18 cellular contexts compared by ENCODE assay signal in the genomic region with DNA sequence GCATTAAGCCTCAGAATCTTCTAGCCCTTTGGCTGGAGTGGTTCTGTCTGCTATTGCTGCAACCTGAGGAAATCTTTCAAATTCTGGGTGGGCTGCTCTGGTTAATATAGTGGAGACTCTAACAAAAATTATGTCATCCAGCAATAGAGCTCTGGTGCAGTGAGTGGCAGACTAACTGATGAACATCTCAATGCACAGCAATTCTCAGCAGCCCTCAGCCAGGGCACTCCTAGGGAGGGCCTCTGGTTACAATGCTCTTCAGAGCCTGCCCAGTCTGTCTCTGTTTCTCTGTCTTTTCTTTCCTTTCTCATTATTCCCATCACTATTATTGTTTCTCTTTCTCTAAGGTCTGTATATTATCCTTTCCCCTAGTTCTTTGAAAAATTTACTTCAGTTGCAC.
A peak's percentile ranks its signal among the peaks of the same experiment; 100 is the strongest.
DNase-seq lines count a peak whose midpoint lies in the region; ATAC-seq and TF ChIP-seq lines count a peak whose summit lies in the region.
"Had no signal": no experiment of that assay in that cellular context is flagged by ENCODE, and none has a peak within 500 bp of the region (broad histone marks: within the 10 kb centered on the region; RNA-seq: fewer than 3 reads in every experiment).

No MANE protein-coding gene starts in this region.

- H3K4me1 ChIP-seq in BLaER1 treated with 17β-estradiol and CSF1 and Interleukin-3, amounts not matched to agents 10 nM and 100 nM = peaks cover 7 to 88% (median 65%) of the 10 kb centered on the region in 10 experiments
- peaks cover 98% of the 10 kb centered on the region for H3K4me1 ChIP-seq in OCI-LY7 (ENCODE audit: insufficient read depth, low read length, poor library complexity, severe bottlenecking)
- peaks cover 2 to 35% (median 12%) of the 10 kb centered on the region in 6 donors for H3K4me1 ChIP-seq in spleen
- H3K4me1 ChIP-seq: A549 had no signal

- no peaks in the 10 kb centered on the region for H3K9me2 ChIP-seq in OCI-LY7 (ENCODE audit: insufficient read depth, low read length)

- peaks cover 0 to 18% (median 15%) of the 10 kb centered on the region in 11 experiments; a peak in 11 of 22 replicates for H3K9me3 ChIP-seq in BLaER1 treated with 17β-estradiol and CSF1 and Interleukin-3, amounts not matched to agents 10 nM and 100 nM (replicated peaks in 1 of 11)
- H3K9me3 ChIP-seq in OCI-LY7 (ENCODE audit: low read length) (no peaks in the 10 kb centered on the region), spleen (peaks cover 0 to 9% (median 0%) of the 10 kb centered on the region in 8 donors)
- H3K9me3 ChIP-seq: A549 had no signal

- H3K27me3 ChIP-seq in BLaER1 treated with 17β-estradiol and CSF1 and Interleukin-3, amounts not matched to agents 10 nM and 100 nM = no peaks in the 10 kb centered on the region
- no peaks in the 10 kb centered on the region for H3K27me3 ChIP-seq in spleen (replicated peaks in 1 of 7)

- peak overlapping the region in 6 of 11 experiments; percentile 0 to 38 (median 32); a peak in 8 of 22 replicates for H3K4me2 ChIP-seq in BLaER1 treated with 17β-estradiol and CSF1 and Interleukin-3, amounts not matched to agents 10 nM and 100 nM
- peak overlapping the region; percentile 74 for H3K4me2 ChIP-seq in OCI-LY7 (ENCODE audit: low read length)
- H3K4me2 ChIP-seq: A549 had no signal

- no peak overlapping the region for H2AFZ ChIP-seq in OCI-LY7 (ENCODE audit: low read length)

- POLR2A ChIA-PET in OCI-LY7 (lab: Charles Lee) = interaction anchor here (1.9 to 27.8 kb wide), 5 partner anchors 2 to 310 kb away, joined by 5 to 2147 read pairs (median 517); no protein-coding TSS in a partner anchor

- TF ChIP-seq CTCF in OCI-LY7 (conservative IDR thresholded peaks at IDR 0.05; ENCODE audit: low read length) = no peak
- TF ChIP-seq CTCF in spleen (IDR thresholded peaks at IDR 0.05 in 8 of 11, conservative IDR thresholded peaks at IDR 0.05 in 3 of 11) = no peak

- no TSS peak for BruUV-seq in OCI-LY7 (replicated peaks; lab: Mats Ljungman, UMichigan)

- intact Hi-C loops in OCI-LY7 (cut with micrococcal nuclease; ENCODE audit: unreplicated experiment) = no loop called here
- intact Hi-C loops in spleen (cut with DNase I; ENCODE audit: low total_unique reads) = no loop called here

- no peak overlapping the region for H3K27ac ChIP-seq in BLaER1 treated with 17β-estradiol and CSF1 and Interleukin-3, amounts not matched to agents 10 nM and 100 nM
- peak overlapping the region; percentile 100 for H3K27ac ChIP-seq in OCI-LY7 (ENCODE audit: low read depth, low read length, poor library complexity, severe bottlenecking)
- H3K27ac ChIP-seq in spleen = peak overlapping the region in 6 of 8 donors; percentile 45 to 86 (median 68)
- H3K27ac ChIP-seq: A549, C4-2B had no signal

- no peak overlapping the region for H3K4me3 ChIP-seq in BLaER1 treated with 17β-estradiol and CSF1 and Interleukin-3, amounts not matched to agents 10 nM and 100 nM
- H3K4me3 ChIP-seq in OCI-LY7 (ENCODE audit: low read depth, low read length, poor library complexity, severe bottlenecking) = peak overlapping the region; percentile 10
- no peak overlapping the region for H3K4me3 ChIP-seq in spleen
- H3K4me3 ChIP-seq: A549 had no signal

- no peaks in the 10 kb centered on the region for H4K20me1 ChIP-seq in BLaER1 treated with 17β-estradiol and CSF1 and Interleukin-3, amounts not matched to agents 10 nM and 100 nM
- H4K20me1 ChIP-seq in OCI-LY7 (ENCODE audit: insufficient read depth, low read length) = no peaks in the 10 kb centered on the region

- no peak overlapping the region for H3K9ac ChIP-seq in BLaER1 treated with 17β-estradiol and CSF1 and Interleukin-3, amounts not matched to agents 10 nM and 100 nM

- TF ChIP-seq POLR2A in GM19099 (IDR thresholded peaks at IDR 0.05; ENCODE audit: extremely low read depth, insufficient read length, low read depth) (peak; percentile 23), spleen (IDR thresholded peaks at IDR 0.05) (no peak)

- no peaks in the 10 kb centered on the region for H3K36me3 ChIP-seq in BLaER1 treated with 17β-estradiol and CSF1 and Interleukin-3, amounts not matched to agents 10 nM and 100 nM
- H3K36me3 ChIP-seq in OCI-LY7 (ENCODE audit: insufficient read depth, low read length) = peaks cover 4% of the 10 kb centered on the region; the same call in 1 of the 2 replicates
- no peaks in the 10 kb centered on the region for H3K36me3 ChIP-seq in spleen

- CTCF ChIA-PET in OCI-LY7 (lab: Charles Lee; ENCODE audit: unreplicated experiment) = no interaction called here

- DNase-seq in OCI-LY7 (ENCODE audit: low spot score) (peak; percentile 71), spleen (no peak), HUDEP-2 (lab: John Stamatoyannopoulos, UW; ENCODE audit: unreplicated experiment in 76 of 76) (no peak), AG08395 (ENCODE audit: low spot score) (no peak)
- DNase-seq: DMS79 treated with DMSO at 0.1 percent for 48 hours, H7, HFFc6, NCI-H1417 treated with DMSO at 0.1 percent for 48 hours, NCI-H187 treated with DMSO at 0.1 percent for 48 hours, NCI-H2227 treated with DMSO at 0.1 percent for 48 hours, NCI-H510A treated with DMSO at 0.1 percent for 48 hours, NCI-H774, Right ventricle myocardium superior had no signal

- ATAC-seq in GM18868 (IDR thresholded peaks at IDR 0.05; ENCODE audit: unreplicated experiment) = no peak
- ATAC-seq: A549 had no signal

- peaks cover 81% of the 10 kb centered on the region; the same call in 1 of the 2 replicates for H3K79me2 ChIP-seq in OCI-LY7 (ENCODE audit: insufficient read depth, low read depth, low read length)

Comparison
In these comparisons a context has a peak if more than half of its experiments do, and no peak if none do; other contexts are left out.
1. H3K27ac ChIP-seq: peak in OCI-LY7 (single experiment) and spleen (6 of 8); none in BLaER1 treated with 17β-estradiol and CSF1 and Interleukin-3, amounts not matched to agents 10 nM and 100 nM (0 of 11).